ENCODE assay signal across 9 cellular contexts in genomic region chr19:41537789-41538188, GRCh38. TPM values are rescaled to one million over a fixed set of nuclear protein-coding genes. Genes with fewer than 3 reads are reported as not detected.
A peak's percentile ranks its signal among the peaks of the same experiment; 100 is the strongest.
DNase-seq lines count a peak whose midpoint lies in the region; ATAC-seq and TF ChIP-seq lines count a peak whose summit lies in the region.
"Had no signal": no experiment of that assay in that cellular context is flagged by ENCODE, and none has a peak within 500 bp of the region (broad histone marks: within the 10 kb centered on the region; RNA-seq: fewer than 3 reads in every experiment).

No MANE protein-coding gene starts in this region.

- WGBS in liver, result 53% methylated on average over 1 of the region's 1 CpG

- no peak for DNase-seq in CD4-positive, alpha-beta T cell
- DNase-seq in H4 (ENCODE audit: low spot score) (peak; percentile 22), WTC11 (ENCODE audit: low spot score) (peak; percentile 41), D341Med (ENCODE audit: low spot score) (no peak), putamen (ENCODE audit: low spot score) (no peak)
- DNase-seq: NCI-H1417 treated with DMSO at 0.1 percent for 48 hours had no signal

- peaks cover 39% of the 10 kb centered on the region for H3K4me1 Mint-ChIP-seq in CD4-positive, alpha-beta T cell (ENCODE audit: low read depth)
- peaks cover 17% of the 10 kb centered on the region for H3K4me1 Mint-ChIP-seq in WTC11

- H3K27me3 Mint-ChIP-seq in CD4-positive, alpha-beta T cell, result no peaks in the 10 kb centered on the region
- peaks cover 23% of the 10 kb centered on the region for H3K27me3 Mint-ChIP-seq in WTC11 (ENCODE audit: low read depth)

- TF ChIP-seq RAD21 in liver (IDR thresholded peaks at IDR 0.05), result peak; percentile 58 to 64

- H3K4me1 ChIP-seq in liver (ENCODE audit: control insufficient read depth in 4 of 4, insufficient read depth in 4 of 4, low read length in 3 of 4), result no peaks in the 10 kb centered on the region

- H3K27me3 ChIP-seq in CD4-positive, alpha-beta T cell (ENCODE audit: control insufficient read depth, insufficient read depth, low read length), result no peaks in the 10 kb centered on the region
- H3K27me3 ChIP-seq in liver (ENCODE audit: control insufficient read depth in 4 of 4, insufficient read depth in 4 of 4, low read length in 3 of 4), result peaks cover 0 to 7% (median 0%) of the 10 kb centered on the region in 4 donors

- no peak overlapping the region for H3K9ac ChIP-seq in liver (ENCODE audit: low read depth in 1 of 2, low read length in 2 of 2)

- H3K9me3 ChIP-seq in CD4-positive, alpha-beta T cell (ENCODE audit: control insufficient read depth, low read length), result no peaks in the 10 kb centered on the region
- peaks cover 2 to 7% (median 3%) of the 10 kb centered on the region in 4 donors for H3K9me3 ChIP-seq in liver (ENCODE audit: control insufficient read depth in 4 of 4, low read length in 3 of 4)

- H3K9me3 Mint-ChIP-seq in CD4-positive, alpha-beta T cell, result no peaks in the 10 kb centered on the region
- no peaks in the 10 kb centered on the region for H3K9me3 Mint-ChIP-seq in WTC11

- no peak overlapping the region for H3K27ac Mint-ChIP-seq in CD4-positive, alpha-beta T cell
- H3K27ac Mint-ChIP-seq in WTC11, result no peak overlapping the region

- POLR2A ChIA-PET in CD4-positive, alpha-beta T cell (lab: Charles Lee), result interaction anchor here (0.6 kb wide), 1 partner anchor 12 kb away, joined by 3 read pairs; no protein-coding TSS in a partner anchor
- POLR2A ChIA-PET in WTC11 (lab: Charles Lee), result no interaction called here

- H3K4me3 Mint-ChIP-seq in CD4-positive, alpha-beta T cell, result no peak overlapping the region
- no peak overlapping the region for H3K4me3 Mint-ChIP-seq in WTC11

- H3K36me3 ChIP-seq in liver (ENCODE audit: control insufficient read depth in 4 of 4, insufficient read depth in 3 of 4, low read depth in 1 of 4, low read length in 3 of 4), result no peaks in the 10 kb centered on the region

- H3K27ac ChIP-seq in CD4-positive, alpha-beta T cell (ENCODE audit: low read depth, low read length), result no peak overlapping the region
- no peak overlapping the region for H3K27ac ChIP-seq in liver (ENCODE audit: low read depth in 1 of 2, low read length in 2 of 2)

- no peaks in the 10 kb centered on the region for H3K36me3 Mint-ChIP-seq in CD4-positive, alpha-beta T cell (ENCODE audit: low read depth)
- H3K36me3 Mint-ChIP-seq in WTC11, result no peaks in the 10 kb centered on the region

- TF ChIP-seq CTCF in CD4-positive, alpha-beta T cell (IDR thresholded peaks at IDR 0.05), result peak; percentile 42
- peak; percentile 59; the same call in 1 of the 2 replicates for TF ChIP-seq CTCF in WTC11 (IDR thresholded peaks at IDR 0.05)
- TF ChIP-seq CTCF in liver (IDR thresholded peaks at IDR 0.05; ENCODE audit: low read depth, low read length, missing input control), result peak; percentile 37

- CTCF ChIA-PET in CD4-positive, alpha-beta T cell (lab: Charles Lee), result interaction anchor here (0.6 to 1.5 kb wide), 4 partner anchors 16 to 33 kb away, joined by 3 to 5 read pairs (median 3); no protein-coding TSS in a partner anchor
- CTCF ChIA-PET in WTC11 (lab: Charles Lee), result interaction anchor here (0.6 to 4.4 kb wide), 4 partner anchors 9 to 156 kb away, joined by 3 to 23 read pairs (median 11); no protein-coding TSS in a partner anchor

- intact Hi-C loops in CD4-positive, alpha-beta T cell (cut with DNase I, micrococcal nuclease), result no loop called here

- no peak overlapping the region for H3K4me3 ChIP-seq in liver (ENCODE audit: low read depth in 1 of 3, low read length in 3 of 3)

- ATAC-seq in CD4-positive, alpha-beta T cell (ENCODE audit: poor library complexity), result no peak
- ATAC-seq in WTC11 (no peak), GM18868 (IDR thresholded peaks at IDR 0.05; ENCODE audit: unreplicated experiment) (no peak), HG03521 (IDR thresholded peaks at IDR 0.05; ENCODE audit: unreplicated experiment) (no peak)

TF ChIP-seq in WTC11, 78 proteins besides CTCF, POLR2A, EP300 and RAD21 (continues in another document):
- no peak for TF ChIP-seq EMX1 (CRISPR knock-in tag; IDR thresholded peaks at IDR 0.05)
- TF ChIP-seq NR1H2 (CRISPR knock-in tag; IDR thresholded peaks at IDR 0.05), result no peak
- TF ChIP-seq ZNF232 (CRISPR knock-in tag; IDR thresholded peaks at IDR 0.05), result no peak
- no peak for TF ChIP-seq TEAD1 (CRISPR knock-in tag; IDR thresholded peaks at IDR 0.05)
- no peak for TF ChIP-seq SMAD3 (CRISPR knock-in tag; IDR thresholded peaks at IDR 0.05; ENCODE audit: borderline replicate concordance)
- no peak for TF ChIP-seq ZNF425 (CRISPR knock-in tag; conservative IDR thresholded peaks at IDR 0.05)
- no peak for TF ChIP-seq MLX (CRISPR knock-in tag; IDR thresholded peaks at IDR 0.05)
- TF ChIP-seq JUN (CRISPR knock-in tag; IDR thresholded peaks at IDR 0.05), result no peak
- no peak for TF ChIP-seq NFE2L1 (CRISPR knock-in tag; IDR thresholded peaks at IDR 0.05)

TF ChIP-seq in liver, 16 proteins besides CTCF, POLR2A, EP300 and RAD21:
- TF ChIP-seq, protein P1, sequence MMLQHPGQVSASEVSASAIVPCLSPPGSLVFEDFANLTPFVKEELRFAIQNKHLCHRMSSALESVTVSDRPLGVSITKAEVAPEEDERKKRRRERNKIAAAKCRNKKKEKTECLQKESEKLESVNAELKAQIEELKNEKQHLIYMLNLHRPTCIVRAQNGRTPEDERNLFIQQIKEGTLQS (IDR thresholded peaks at IDR 0.05), result no peak
- no peak for TF ChIP-seq RXRA (IDR thresholded peaks at IDR 0.05)
- TF ChIP-seq, protein P2, sequence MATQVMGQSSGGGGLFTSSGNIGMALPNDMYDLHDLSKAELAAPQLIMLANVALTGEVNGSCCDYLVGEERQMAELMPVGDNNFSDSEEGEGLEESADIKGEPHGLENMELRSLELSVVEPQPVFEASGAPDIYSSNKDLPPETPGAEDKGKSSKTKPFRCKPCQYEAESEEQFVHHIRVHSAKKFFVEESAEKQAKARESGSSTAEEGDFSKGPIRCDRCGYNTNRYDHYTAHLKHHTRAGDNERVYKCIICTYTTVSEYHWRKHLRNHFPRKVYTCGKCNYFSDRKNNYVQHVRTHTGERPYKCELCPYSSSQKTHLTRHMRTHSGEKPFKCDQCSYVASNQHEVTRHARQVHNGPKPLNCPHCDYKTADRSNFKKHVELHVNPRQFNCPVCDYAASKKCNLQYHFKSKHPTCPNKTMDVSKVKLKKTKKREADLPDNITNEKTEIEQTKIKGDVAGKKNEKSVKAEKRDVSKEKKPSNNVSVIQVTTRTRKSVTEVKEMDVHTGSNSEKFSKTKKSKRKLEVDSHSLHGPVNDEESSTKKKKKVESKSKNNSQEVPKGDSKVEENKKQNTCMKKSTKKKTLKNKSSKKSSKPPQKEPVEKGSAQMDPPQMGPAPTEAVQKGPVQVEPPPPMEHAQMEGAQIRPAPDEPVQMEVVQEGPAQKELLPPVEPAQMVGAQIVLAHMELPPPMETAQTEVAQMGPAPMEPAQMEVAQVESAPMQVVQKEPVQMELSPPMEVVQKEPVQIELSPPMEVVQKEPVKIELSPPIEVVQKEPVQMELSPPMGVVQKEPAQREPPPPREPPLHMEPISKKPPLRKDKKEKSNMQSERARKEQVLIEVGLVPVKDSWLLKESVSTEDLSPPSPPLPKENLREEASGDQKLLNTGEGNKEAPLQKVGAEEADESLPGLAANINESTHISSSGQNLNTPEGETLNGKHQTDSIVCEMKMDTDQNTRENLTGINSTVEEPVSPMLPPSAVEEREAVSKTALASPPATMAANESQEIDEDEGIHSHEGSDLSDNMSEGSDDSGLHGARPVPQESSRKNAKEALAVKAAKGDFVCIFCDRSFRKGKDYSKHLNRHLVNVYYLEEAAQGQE (IDR thresholded peaks at IDR 0.05), result no peak
- TF ChIP-seq GABPA (IDR thresholded peaks at IDR 0.05 in 1 of 2, conservative IDR thresholded peaks at IDR 0.05 in 1 of 2), result no peak
- TF ChIP-seq FOXA2 (IDR thresholded peaks at IDR 0.05), result no peak
- TF ChIP-seq MAX (IDR thresholded peaks at IDR 0.05), result no peak
- TF ChIP-seq EGR1 (IDR thresholded peaks at IDR 0.05; ENCODE audit: low read depth in 2 of 2), result no peak
- no peak for TF ChIP-seq HNF4G (IDR thresholded peaks at IDR 0.05)
- TF ChIP-seq YY1 (IDR thresholded peaks at IDR 0.05), result no peak
- no peak for TF ChIP-seq JUND (IDR thresholded peaks at IDR 0.05)

RNA-seq across cellular contexts. Expression of gene CEACAM21, which starts 38.2 kb away (rescaled TPM):
- total RNA-seq in CD4-positive, alpha-beta T cell, result 10 to 100 TPM; 30.7 to 34.9 TPM
- total RNA-seq in H4 (2014; rRNA removed; shearing (Covaris generic)), result 0.14 TPM in 1 of 2 replicates, not detected in the other
- total RNA-seq in WTC11 (2021), result 0.35 to 0.55 TPM in 2 of 3 replicates, not detected in the other
- total RNA-seq in liver, result 1 to 10 TPM; 1.8 to 2.5 TPM
- polyA plus RNA-seq in liver, result 1 to 10 TPM in 1 of 2 donors, under 1 TPM in 1; 0.58 to 1.8 TPM

Comparison
In these comparisons a context has a peak if more than half of its experiments do, and no peak if none do; other contexts are left out.
1. DNase-seq: peak in H4 (single experiment) and WTC11 (single experiment); none in CD4-positive, alpha-beta T cell (0 of 10), D341Med (single experiment) and putamen (single experiment).
2. RNA of gene CEACAM21, which starts 38.2 kb away (total RNA-seq): 30.7 to 34.9 TPM in CD4-positive, alpha-beta T cell; 1.8 to 2.5 TPM in liver, 0.35 to 0.55 TPM in WTC11 and 0.14 TPM in H4; every median in the first group is over 4 times any median in the second.
3. Peak in every context shown above with its lines, with median percentiles within 50 percentile points of each other: CTCF ChIP-seq.